ENCODE assay signal across 8 cellular contexts in genomic region chr2:112584891-112585250, GRCh38. TPM values are rescaled to one million over a fixed set of nuclear protein-coding genes. Genes with fewer than 3 reads are reported as not detected.
DNase-seq lines count a peak whose midpoint lies in the region.

No MANE protein-coding gene starts in this region.

- DNase-seq in T-helper 1 cell (no peak), cerebellum (ENCODE audit: low spot score) (no peak), NOMO-1 treated with dmso at 0.1 percent for 144 hours (lab: John Stamatoyannopoulos, UW; ENCODE audit: unreplicated experiment) (no peak)
- no peak for DNase-seq in stimulated activated CD4-positive, alpha-beta T cell treated with anti-CD3 and anti-CD28 coated beads, Interleukin-2, amount 100 ng/mL, for 24 hours

- peaks cover 3% of the 10 kb centered on the region for H3K9me3 Mint-ChIP-seq in T-helper 1 cell treated with Interleukin-12 subunit alpha and Interleukin-12 subunit beta and Interleukin-4 antibody, amounts not matched to agents 30 μg/mL and 1 μg/mL, for 36 hours

- H3K27ac ChIP-seq in angular gyrus (ENCODE audit: low read depth, low read length), result peak overlapping the region; percentile 98
- H3K27ac ChIP-seq in layer of hippocampus (ENCODE audit: low read depth, low read length), result peak overlapping the region; percentile 95
- H3K27ac ChIP-seq in temporal lobe (ENCODE audit: low read depth, low read length), result peak overlapping the region; percentile 98

- H3K27ac Mint-ChIP-seq in T-helper 1 cell treated with Interleukin-12 subunit alpha and Interleukin-12 subunit beta and Interleukin-4 antibody, amounts not matched to agents 30 μg/mL and 1 μg/mL, for 36 hours, result peak overlapping the region; percentile 99

- peaks cover 35% of the 10 kb centered on the region for H3K4me1 Mint-ChIP-seq in T-helper 1 cell treated with Interleukin-12 subunit alpha and Interleukin-12 subunit beta and Interleukin-4 antibody, amounts not matched to agents 30 μg/mL and 1 μg/mL, for 36 hours (ENCODE audit: low read depth)

- H3K36me3 Mint-ChIP-seq in T-helper 1 cell treated with Interleukin-12 subunit alpha and Interleukin-12 subunit beta and Interleukin-4 antibody, amounts not matched to agents 30 μg/mL and 1 μg/mL, for 36 hours (ENCODE audit: low read depth), result peaks cover 18% of the 10 kb centered on the region

- H3K27me3 ChIP-seq in layer of hippocampus (ENCODE audit: control insufficient read depth, insufficient read depth, low read length), result no peaks in the 10 kb centered on the region

- no peaks in the 10 kb centered on the region for H3K27me3 Mint-ChIP-seq in T-helper 1 cell treated with Interleukin-12 subunit alpha and Interleukin-12 subunit beta and Interleukin-4 antibody, amounts not matched to agents 30 μg/mL and 1 μg/mL, for 36 hours (ENCODE audit: low read depth)

- H3K4me3 Mint-ChIP-seq in T-helper 1 cell treated with Interleukin-12 subunit alpha and Interleukin-12 subunit beta and Interleukin-4 antibody, amounts not matched to agents 30 μg/mL and 1 μg/mL, for 36 hours, result peak overlapping the region; percentile 94

RNA-seq across cellular contexts. Expression of gene CHCHD5, which starts 0.5 kb away (rescaled TPM):
- total RNA-seq in temporal lobe, result 5.4 TPM
- total RNA-seq in cerebellum, result 7.4 TPM

RNA-seq across cellular contexts. Expression of gene POLR1B, which starts 42.6 kb away (rescaled TPM):
- total RNA-seq in temporal lobe (28.5 TPM), cerebellum (30.0 TPM)
